Comparison of ENCODE assay signal across 8 cellular contexts in the genomic region with DNA sequence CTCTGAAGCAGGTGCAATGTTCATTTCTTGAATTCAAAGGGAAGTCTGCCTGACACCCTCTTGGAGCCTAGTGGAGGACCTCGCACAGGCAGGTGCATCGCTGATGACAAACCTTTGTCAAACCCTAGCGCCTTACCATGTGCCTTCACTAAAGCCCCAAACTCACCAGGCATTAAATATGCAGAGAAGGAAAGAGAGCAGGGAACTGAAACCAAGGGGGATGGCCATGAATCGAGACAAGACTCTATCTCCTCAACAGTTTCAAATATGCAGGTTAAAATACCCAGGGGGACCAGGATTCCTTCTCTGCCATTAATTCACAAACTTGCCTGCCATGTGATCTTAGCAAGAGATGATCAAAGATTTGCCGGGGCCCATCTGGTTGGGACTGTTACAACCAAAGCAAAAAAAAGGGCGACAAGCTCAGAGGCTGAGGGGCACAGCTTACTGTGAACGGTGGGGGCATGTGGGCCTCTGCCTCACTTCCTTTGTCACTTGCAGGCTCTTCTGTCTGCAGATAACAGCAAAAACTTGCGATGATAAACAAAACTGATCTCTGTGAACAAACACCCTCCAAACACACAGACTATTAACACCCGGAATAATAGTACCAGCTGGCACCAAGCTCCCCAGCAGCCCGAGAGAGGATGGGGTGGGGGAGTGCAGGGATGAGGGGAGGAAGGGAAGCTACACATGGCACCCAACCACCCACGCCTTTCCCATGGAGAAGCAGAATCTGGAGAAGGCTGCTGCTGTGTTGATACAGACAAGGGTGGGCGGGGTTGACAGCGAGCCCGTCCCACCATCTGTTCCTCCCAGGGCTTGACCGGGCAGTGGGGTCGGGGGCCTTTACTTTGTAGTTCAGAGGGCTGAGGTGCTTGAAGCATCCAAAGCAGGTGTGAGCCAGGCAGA. TPM values are rescaled to one million over a fixed set of nuclear protein-coding genes. Genes with fewer than 3 reads are reported as not detected.
DNase-seq lines count a peak whose midpoint lies in the region; ATAC-seq and TF ChIP-seq lines count a peak whose summit lies in the region.

No MANE protein-coding gene starts in this region.

- peak overlapping the region; percentile 96 to 97 for H3K27ac Mint-ChIP-seq in effector memory CD8-positive, alpha-beta T cell

- H3K36me3 Mint-ChIP-seq in effector memory CD8-positive, alpha-beta T cell (ENCODE audit: insufficient read depth), result peaks cover 49% of the 10 kb centered on the region

- peak overlapping the region; percentile 78 for H3K4me3 Mint-ChIP-seq in effector memory CD8-positive, alpha-beta T cell

- H3K27ac ChIP-seq in stomach, result peak overlapping the region in 4 of 5 donors; percentile 20 to 48 (median 40)

- intact Hi-C loops in stomach (cut with DNase I; ENCODE audit: low total_unique reads), result no loop called here

- peaks cover 55 to 58% of the 10 kb centered on the region in 2 donors for H3K4me1 Mint-ChIP-seq in effector memory CD8-positive, alpha-beta T cell (ENCODE audit: low read depth in 2 of 2)

- WGBS in stomach, 5 donors, result 50 to 62% (median 56%) methylated on average over 16 of the region's 16 CpGs

- H3K36me3 ChIP-seq in stomach, result peaks cover 57 to 99% (median 98%) of the 10 kb centered on the region in 4 donors

- no peak for TF ChIP-seq POLR2A in stomach (IDR thresholded peaks at IDR 0.05)

- no peak for TF ChIP-seq CTCF in stomach (IDR thresholded peaks at IDR 0.05)

- ATAC-seq in HG02623 (IDR thresholded peaks at IDR 0.05; ENCODE audit: unreplicated experiment) (peak; percentile 69), SK-N-SH treated with all-trans-retinoic acid at 6 μM for 48 hours (no peak)
- peak; percentile 80 for ATAC-seq in effector memory CD8-positive, alpha-beta T cell (replicated peaks)

- no peak overlapping the region for H3K4me3 ChIP-seq in stomach

- H3K9me3 Mint-ChIP-seq in effector memory CD8-positive, alpha-beta T cell, result no peaks in the 10 kb centered on the region

- H3K9me3 ChIP-seq in stomach, result no peaks in the 10 kb centered on the region

- DNase-seq in activated gamma-delta T cell treated with Interleukin-2 at 50 U/mL for 16 hours, result peak; percentile 63
- no peak for DNase-seq in activated gamma-delta T cell (lab: John Stamatoyannopoulos, UW)
- peak; percentile 63 to 89 for DNase-seq in NCI-H524 (lab: John Stamatoyannopoulos, UW)
- DNase-seq in effector memory CD8-positive, alpha-beta T cell, result peak; percentile 34 to 48 (median 47)
- no peak for DNase-seq in stomach
- DNase-seq in amniotic stem cell (lab: John Stamatoyannopoulos, UW), result no peak

- no peaks in the 10 kb centered on the region for H3K27me3 Mint-ChIP-seq in effector memory CD8-positive, alpha-beta T cell

- no peak for TF ChIP-seq EP300 in stomach (IDR thresholded peaks at IDR 0.05)

- H3K4me1 ChIP-seq in stomach, result peaks cover 25 to 64% (median 36%) of the 10 kb centered on the region in 4 donors

- no peaks in the 10 kb centered on the region for H3K27me3 ChIP-seq in stomach

TF ChIP-seq in SK-N-SH treated with all-trans-retinoic acid at 6 μM for 48 hours, 23 proteins besides CTCF, POLR2A, EP300 and RAD21:
- TF ChIP-seq ESRRG (CRISPR knock-in tag; IDR thresholded peaks at IDR 0.05), result no peak
- TF ChIP-seq ZFP3 (CRISPR knock-in tag; IDR thresholded peaks at IDR 0.05), result no peak
- no peak for TF ChIP-seq GLIS3 (CRISPR knock-in tag; IDR thresholded peaks at IDR 0.05)
- TF ChIP-seq ZC3H10 (CRISPR knock-in tag; IDR thresholded peaks at IDR 0.05), result no peak
- TF ChIP-seq ZNF565 (CRISPR knock-in tag; conservative IDR thresholded peaks at IDR 0.05; ENCODE audit: low read depth), result no peak
- no peak for TF ChIP-seq ZFP30 (CRISPR knock-in tag; IDR thresholded peaks at IDR 0.05)
- TF ChIP-seq, protein P1, sequence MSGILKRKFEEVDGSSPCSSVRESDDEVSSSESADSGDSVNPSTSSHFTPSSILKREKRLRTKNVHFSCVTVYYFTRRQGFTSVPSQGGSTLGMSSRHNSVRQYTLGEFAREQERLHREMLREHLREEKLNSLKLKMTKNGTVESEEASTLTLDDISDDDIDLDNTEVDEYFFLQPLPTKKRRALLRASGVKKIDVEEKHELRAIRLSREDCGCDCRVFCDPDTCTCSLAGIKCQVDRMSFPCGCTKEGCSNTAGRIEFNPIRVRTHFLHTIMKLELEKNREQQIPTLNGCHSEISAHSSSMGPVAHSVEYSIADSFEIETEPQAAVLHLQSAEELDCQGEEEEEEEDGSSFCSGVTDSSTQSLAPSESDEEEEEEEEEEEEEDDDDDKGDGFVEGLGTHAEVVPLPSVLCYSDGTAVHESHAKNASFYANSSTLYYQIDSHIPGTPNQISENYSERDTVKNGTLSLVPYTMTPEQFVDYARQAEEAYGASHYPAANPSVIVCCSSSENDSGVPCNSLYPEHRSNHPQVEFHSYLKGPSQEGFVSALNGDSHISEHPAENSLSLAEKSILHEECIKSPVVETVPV (CRISPR knock-in tag; IDR thresholded peaks at IDR 0.05), result no peak
- TF ChIP-seq, protein P2, sequence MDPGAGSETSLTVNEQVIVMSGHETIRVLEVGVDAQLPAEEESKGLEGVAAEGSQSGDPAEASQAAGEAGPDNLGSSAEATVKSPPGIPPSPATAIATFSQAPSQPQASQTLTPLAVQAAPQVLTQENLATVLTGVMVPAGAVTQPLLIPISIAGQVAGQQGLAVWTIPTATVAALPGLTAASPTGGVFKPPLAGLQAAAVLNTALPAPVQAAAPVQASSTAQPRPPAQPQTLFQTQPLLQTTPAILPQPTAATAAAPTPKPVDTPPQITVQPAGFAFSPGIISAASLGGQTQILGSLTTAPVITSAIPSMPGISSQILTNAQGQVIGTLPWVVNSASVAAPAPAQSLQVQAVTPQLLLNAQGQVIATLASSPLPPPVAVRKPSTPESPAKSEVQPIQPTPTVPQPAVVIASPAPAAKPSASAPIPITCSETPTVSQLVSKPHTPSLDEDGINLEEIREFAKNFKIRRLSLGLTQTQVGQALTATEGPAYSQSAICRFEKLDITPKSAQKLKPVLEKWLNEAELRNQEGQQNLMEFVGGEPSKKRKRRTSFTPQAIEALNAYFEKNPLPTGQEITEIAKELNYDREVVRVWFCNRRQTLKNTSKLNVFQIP (CRISPR knock-in tag; IDR thresholded peaks at IDR 0.05; ENCODE audit: borderline replicate concordance, low read depth), result no peak
- no peak for TF ChIP-seq TCF4 (CRISPR knock-in tag; IDR thresholded peaks at IDR 0.05; ENCODE audit: borderline replicate concordance)
- TF ChIP-seq CSDC2 (CRISPR knock-in tag; IDR thresholded peaks at IDR 0.05), result no peak
- TF ChIP-seq RARB (CRISPR knock-in tag; IDR thresholded peaks at IDR 0.05), result no peak
- TF ChIP-seq ZNF8 (CRISPR knock-in tag; IDR thresholded peaks at IDR 0.05), result no peak
- TF ChIP-seq ARNTL (CRISPR knock-in tag; IDR thresholded peaks at IDR 0.05; ENCODE audit: borderline replicate concordance, low read depth), result no peak

RNA-seq across cellular contexts. Expression of a gene that starts 33.9 kb away (rescaled TPM):
- total RNA-seq in stomach, result 100 to 1,000 TPM in 3 of 5 donors, 10 to 100 TPM in 2; 82.6 to 208 (median 101) TPM
- polyA plus RNA-seq in stomach, result 10 to 100 TPM in 2 of 3 donors, 1 to 10 TPM in 1; 5.3 to 25.7 (median 22.8) TPM

RNA-seq across cellular contexts. Expression of a gene that starts 38.4 kb away (rescaled TPM):
- total RNA-seq in stomach, result 10 to 100 TPM; 13.0 to 94.6 (median 42.6) TPM
- polyA plus RNA-seq in stomach, result 10 to 100 TPM; 19.9 to 69.6 (median 26.1) TPM

RNA-seq across cellular contexts. Expression of a gene that starts 40.6 kb away (rescaled TPM):
- total RNA-seq in stomach, result 100 to 1,000 TPM in 1 of 5 donors, under 1 TPM in 1, not detected in 3; 0.55 to 499 TPM
- polyA plus RNA-seq in stomach, result under 1 TPM; 0.37 to 0.73 (median 0.61) TPM

Comparison
In these comparisons a context has a peak if more than half of its experiments do, and no peak if none do; other contexts are left out.
1. DNase-seq: peak in activated gamma-delta T cell treated with Interleukin-2 at 50 U/mL for 16 hours (single experiment), NCI-H524 (2 of 2) and effector memory CD8-positive, alpha-beta T cell (3 of 3); none in activated gamma-delta T cell (single experiment), stomach (single experiment) and amniotic stem cell (single experiment).